21 cellular contexts compared by ENCODE assay signal in genomic region chr9:37495571-37495970, GRCh38. TPM values are rescaled to one million over a fixed set of nuclear protein-coding genes. Genes with fewer than 3 reads are reported as not detected.
DNase-seq lines count a peak whose midpoint lies in the region; ATAC-seq and TF ChIP-seq lines count a peak whose summit lies in the region.
"Had no signal": no experiment of that assay in that cellular context is flagged by ENCODE, and none has a peak within 500 bp of the region (broad histone marks: within the 10 kb centered on the region; RNA-seq: fewer than 3 reads in every experiment).

No MANE protein-coding gene starts in this region.

- POLR2A ChIA-PET in MCF 10A (lab: Yijun Ruan, JAX), result interaction anchor here (0.6 to 2.0 kb wide), 5 partner anchors 8 to 890 kb away, joined by 3 to 15 read pairs (median 3); no protein-coding TSS in a partner anchor

- H3K36me3 Mint-ChIP-seq in MCF 10A (ENCODE audit: insufficient read depth, unreplicated experiment) (peaks cover 90% of the 10 kb centered on the region), T-helper 17 cell (ENCODE audit: low read depth) (peaks cover 5% of the 10 kb centered on the region)
- peaks cover 83% of the 10 kb centered on the region for H3K36me3 Mint-ChIP-seq in effector memory CD8-positive, alpha-beta T cell (ENCODE audit: insufficient read depth)

- ATAC-seq in T-helper 17 cell (no peak), psoas muscle (peak; percentile 72 to 88 (median 79)), GM18520 (IDR thresholded peaks at IDR 0.05; ENCODE audit: unreplicated experiment) (no peak), GM21528 (IDR thresholded peaks at IDR 0.05; ENCODE audit: low FRiP score, unreplicated experiment) (no peak)
- ATAC-seq in effector memory CD8-positive, alpha-beta T cell (replicated peaks), result no peak

- H3K79me2 ChIP-seq in mammary epithelial cell (ENCODE audit: insufficient read depth, low read length), result peaks cover 13% of the 10 kb centered on the region

- no peak overlapping the region for H3K9ac ChIP-seq in mammary epithelial cell (ENCODE audit: insufficient read depth, low read length)
- H3K9ac ChIP-seq: GM23248, SK-N-SH had no signal

- no peaks in the 10 kb centered on the region for H3K9me3 Mint-ChIP-seq in MCF 10A (ENCODE audit: unreplicated experiment)
- no peaks in the 10 kb centered on the region for H3K9me3 Mint-ChIP-seq in effector memory CD8-positive, alpha-beta T cell
- H3K9me3 Mint-ChIP-seq: CD4-positive, CD25-positive, alpha-beta regulatory T cell; H9; HFFc6 had no signal

- H3K27ac ChIP-seq in mammary epithelial cell (ENCODE audit: insufficient read depth, low read depth, low read length), result no peak overlapping the region
- H3K27ac ChIP-seq in psoas muscle, result peak overlapping the region; percentile 51
- H3K27ac ChIP-seq: GM23248 had no signal

- CTCF ChIA-PET in MCF 10A (lab: Yijun Ruan, JAX), result interaction anchor here (0.7 kb wide), 2 partner anchors 39 to 500 kb away, joined by 3 to 5 read pairs; no protein-coding TSS in a partner anchor
- CTCF ChIA-PET in mammary epithelial cell (lab: Charles Lee; ENCODE audit: low non-redundant PET), result no interaction called here

- H3K4me3 Mint-ChIP-seq in MCF 10A (ENCODE audit: unreplicated experiment) (no peak overlapping the region), T-helper 17 cell (no peak overlapping the region)
- H3K4me3 Mint-ChIP-seq in effector memory CD8-positive, alpha-beta T cell, result no peak overlapping the region
- H3K4me3 Mint-ChIP-seq: CD4-positive, CD25-positive, alpha-beta regulatory T cell; H9; HFFc6 had no signal

- dilution Hi-C loops in mammary epithelial cell (cut with HindIII; ENCODE audit: low sequenced_read_pairs), result loop anchor here (25.0 kb wide), 1 partner anchor 242 kb away; no protein-coding TSS in a partner anchor

- H3K4me3 ChIP-seq in mammary epithelial cell (replicated peaks in 1 of 3; ENCODE audit: insufficient read depth in 1 of 3, low read depth in 2 of 3, low read length in 3 of 3) (no peak overlapping the region), psoas muscle (no peak overlapping the region)
- H3K4me3 ChIP-seq: GM23248 had no signal

- no peaks in the 10 kb centered on the region for H4K20me1 ChIP-seq in mammary epithelial cell (ENCODE audit: insufficient read depth, low read length)

- H3K27ac Mint-ChIP-seq in MCF 10A (ENCODE audit: low read depth, unreplicated experiment) (peak overlapping the region; percentile 35), T-helper 17 cell (peak overlapping the region; percentile 45)
- peak overlapping the region in 1 of 2 donors; percentile 11 for H3K27ac Mint-ChIP-seq in effector memory CD8-positive, alpha-beta T cell
- H3K27ac Mint-ChIP-seq: HFFc6 had no signal

- H3K27me3 ChIP-seq in mammary epithelial cell (ENCODE audit: insufficient read depth, low read length) (no peaks in the 10 kb centered on the region), psoas muscle (ENCODE audit: insufficient read depth in 3 of 3, low read length in 2 of 3) (no peaks in the 10 kb centered on the region)

- peaks cover 1% of the 10 kb centered on the region for H3K4me1 Mint-ChIP-seq in MCF 10A (ENCODE audit: insufficient read depth, unreplicated experiment)
- peaks cover 8% of the 10 kb centered on the region for H3K4me1 Mint-ChIP-seq in T-helper 17 cell
- peaks cover 0 to 10% of the 10 kb centered on the region in 2 donors for H3K4me1 Mint-ChIP-seq in effector memory CD8-positive, alpha-beta T cell (ENCODE audit: low read depth in 2 of 2)
- H3K4me1 Mint-ChIP-seq: H9 had no signal

- no peak for DNase-seq in MCF 10A (ENCODE audit: unreplicated experiment)
- no peak for DNase-seq in mammary epithelial cell
- DNase-seq in T-helper 17 cell, result no peak
- no peak for DNase-seq in psoas muscle
- no peak for DNase-seq in effector memory CD8-positive, alpha-beta T cell
- DNase-seq: CD4-positive, CD25-positive, alpha-beta regulatory T cell; COR-L47; DMS79; GM23248; H9; HFFc6; NCI-H1092; NCI-H2029 treated with DMSO at 0.1 percent for 48 hours; NCI-H226; NCI-H524; NCI-H774; NK-92 treated with Interleukin-12 subunit alpha and Interleukin-12 subunit beta, amount 100 ng/mL, for 24 hours; SIG-M5; SK-N-SH had no signal

- H3K4me1 ChIP-seq in mammary epithelial cell (ENCODE audit: insufficient read depth, low read length), result no peaks in the 10 kb centered on the region
- H3K4me1 ChIP-seq in psoas muscle, result peaks cover 9% of the 10 kb centered on the region

- in situ Hi-C loops in mammary epithelial cell (cut with MboI; ENCODE audit: low sequenced_read_pairs in 2 of 2), result loop anchor here (25.0 kb wide), 2 partner anchors 267 to 292 kb away; partner anchors contain the start of genes EXOSC3 (in 1 of the 2) and TRMT10B (in 1 of the 2)

- intact Hi-C loops in MCF 10A (cut with micrococcal nuclease), result no loop called here
- intact Hi-C loops in mammary epithelial cell (cut with micrococcal nuclease), result no loop called here
- intact Hi-C loops in psoas muscle (cut with DNase I), result no loop called here

- no peaks in the 10 kb centered on the region for H3K27me3 Mint-ChIP-seq in MCF 10A (ENCODE audit: insufficient read depth, unreplicated experiment)
- no peaks in the 10 kb centered on the region for H3K27me3 Mint-ChIP-seq in T-helper 17 cell
- no peaks in the 10 kb centered on the region for H3K27me3 Mint-ChIP-seq in effector memory CD8-positive, alpha-beta T cell
- H3K27me3 Mint-ChIP-seq: CD4-positive, CD25-positive, alpha-beta regulatory T cell had no signal

- H3K9me3 ChIP-seq in mammary epithelial cell (replicated peaks; ENCODE audit: insufficient read depth, low read length), result no peaks in the 10 kb centered on the region
- no peaks in the 10 kb centered on the region for H3K9me3 ChIP-seq in T-helper 17 cell (ENCODE audit: control insufficient read depth, low read length, poor library complexity, severe bottlenecking)
- H3K9me3 ChIP-seq in psoas muscle, result no peaks in the 10 kb centered on the region
- H3K9me3 ChIP-seq: SK-N-SH had no signal

- WGBS in mammary epithelial cell (ENCODE audit: low coverage, missing lambda C conversion rate), result 92% methylated on average over 4 of the region's 5 CpGs
- WGBS in psoas muscle, 3 donors, result 45 to 69% (median 50%) methylated on average over 5 of the region's 5 CpGs

- no peak overlapping the region for H3K4me2 ChIP-seq in mammary epithelial cell (ENCODE audit: insufficient read depth, low read depth, low read length)
- H3K4me2 ChIP-seq: SK-N-SH had no signal

- H2AFZ ChIP-seq in mammary epithelial cell (ENCODE audit: low read depth, low read length), result no peak overlapping the region
- H2AFZ ChIP-seq: GM23248 had no signal

- TF ChIP-seq CTCF in MCF 10A (IDR thresholded peaks at IDR 0.05; ENCODE audit: unreplicated experiment), result no peak
- no peak for TF ChIP-seq CTCF in mammary epithelial cell (conservative IDR thresholded peaks at IDR 0.05 in 1 of 2, IDR thresholded peaks at IDR 0.05 in 1 of 2; ENCODE audit: extremely low read depth in 1 of 2, insufficient read depth in 1 of 2, low read depth in 1 of 2, low read length in 2 of 2)
- TF ChIP-seq CTCF in psoas muscle (IDR thresholded peaks at IDR 0.05), result no peak

- H3K36me3 ChIP-seq in mammary epithelial cell (ENCODE audit: insufficient read depth, low read length) (peaks cover 52% of the 10 kb centered on the region), psoas muscle (ENCODE audit: insufficient read depth in 1 of 2, low read depth in 1 of 2) (peaks cover 11 to 81% of the 10 kb centered on the region in 2 donors)

- BruUV-seq in MCF 10A (replicated peaks; lab: Mats Ljungman, UMichigan) (no TSS peak), mammary epithelial cell (replicated peaks; lab: Mats Ljungman, UMichigan) (no TSS peak)

RNA-seq across cellular contexts. Expression of gene POLR1E, which starts 9.8 kb away (rescaled TPM):
- total RNA-seq in MCF 10A (2022) (29.7 and 50.3 TPM in 2 replicates), mammary epithelial cell (10 to 100 TPM; 33.8 to 34.5 TPM), T-helper 17 cell (10 to 100 TPM; 28.6 to 38.3 TPM), psoas muscle (10 to 100 TPM; 17.6 to 22.5 (median 21.8) TPM)
- polyA plus RNA-seq in mammary epithelial cell (31.6 TPM), psoas muscle (10 to 100 TPM; 12.1 to 21.6 (median 18.1) TPM)
- polyA minus RNA-seq in mammary epithelial cell, result 46.3 TPM

RNA-seq across cellular contexts. Expression of gene ZBTB5, which starts 30.3 kb away (rescaled TPM):
- total RNA-seq in MCF 10A (2022), result 8.9 and 9.0 TPM in 2 replicates
- total RNA-seq in mammary epithelial cell, result 10 to 100 TPM in 1 of 2 donors, 1 to 10 TPM in 1; 7.6 to 20.5 TPM
- polyA plus RNA-seq in mammary epithelial cell, result 8.2 TPM
- polyA minus RNA-seq in mammary epithelial cell, result 5.8 TPM
- 10 to 100 TPM; 13.9 to 16.5 TPM for total RNA-seq in T-helper 17 cell
- 1 to 10 TPM; 5.2 to 6.0 (median 5.3) TPM for total RNA-seq in psoas muscle
- polyA plus RNA-seq in psoas muscle, result 1 to 10 TPM; 2.5 to 5.3 (median 3.0) TPM

Comparison
In these comparisons a context has a peak if more than half of its experiments do, and no peak if none do; other contexts are left out.
1. ATAC-seq: peak in psoas muscle (4 of 4); none in T-helper 17 cell (single experiment), GM18520 (single experiment), GM21528 (single experiment) and effector memory CD8-positive, alpha-beta T cell (single experiment).